20 cellular contexts compared by ENCODE assay signal in the genomic region with DNA sequence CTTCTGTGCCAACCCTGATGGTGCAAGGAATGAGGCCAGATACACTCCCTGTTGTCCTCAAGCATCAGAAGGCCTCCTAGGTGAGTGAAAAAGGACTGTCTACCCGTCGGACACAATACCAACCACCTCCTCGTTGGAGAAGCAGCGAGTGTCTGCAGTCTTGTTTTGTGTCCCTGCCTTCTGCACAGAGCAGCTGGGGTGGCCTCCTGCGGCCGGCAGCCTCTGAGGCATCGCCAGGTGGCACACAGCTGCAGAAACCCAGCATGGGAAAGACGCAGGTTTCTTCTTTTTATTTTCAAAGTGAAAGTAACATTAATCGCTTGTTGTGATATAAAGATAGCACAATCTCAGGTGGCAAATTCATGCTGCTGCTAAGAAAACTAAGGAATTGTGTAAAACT.
DNase-seq lines count a peak whose midpoint lies in the region; ATAC-seq and TF ChIP-seq lines count a peak whose summit lies in the region.
"Had no signal": no experiment of that assay in that cellular context is flagged by ENCODE, and none has a peak within 500 bp of the region (broad histone marks: within the 10 kb centered on the region; RNA-seq: fewer than 3 reads in every experiment).

No MANE protein-coding gene starts in this region.

- H3K4me3 ChIP-seq in esophagus muscularis mucosa: no peak overlapping the region
- H3K4me3 ChIP-seq: stomach had no signal

- ATAC-seq in GM21825 (IDR thresholded peaks at IDR 0.05; ENCODE audit: unreplicated experiment): no peak
- ATAC-seq: natural killer cell treated with Interleukin-12 subunit alpha and Interleukin-12 subunit beta and Interleukin-15 and Interleukin-18, amount 100 ng/mL, for 72 hours had no signal

- no peak overlapping the region for H3K27ac Mint-ChIP-seq in activated T-helper 1 cell treated with anti-CD3 and anti-CD28 coated beads, Interleukin-12 subunit alpha, Interleukin-12 subunit beta, Interleukin-2, Interleukin-4 antibody, amounts not matched to agents 30 ng/mL and 10 ng/mL and 1 ng/mL, durations not matched to agents 14 hours and 24 hours and 36 hours
- H3K27ac Mint-ChIP-seq: activated CD4-positive, alpha-beta memory T cell treated with anti-CD3 and anti-CD28 coated beads, Interleukin-2, amount 10 ng/mL, durations not matched to agents 7 days and 5 days; HFFc6; natural killer cell treated with Interleukin-12 subunit alpha and Interleukin-12 subunit beta and Interleukin-15 and Interleukin-18, amount 100 ng/mL, for 72 hours; type B pancreatic cell had no signal

- peaks cover 4% of the 10 kb centered on the region for H3K27me3 Mint-ChIP-seq in activated T-helper 1 cell treated with anti-CD3 and anti-CD28 coated beads, Interleukin-12 subunit alpha, Interleukin-12 subunit beta, Interleukin-2, Interleukin-4 antibody, amounts not matched to agents 30 ng/mL and 10 ng/mL and 1 ng/mL, durations not matched to agents 14 hours and 24 hours and 36 hours (ENCODE audit: insufficient read depth)
- H3K27me3 Mint-ChIP-seq: activated CD4-positive, alpha-beta memory T cell treated with anti-CD3 and anti-CD28 coated beads, Interleukin-2, amount 10 ng/mL, durations not matched to agents 7 days and 5 days; central memory CD8-positive, alpha-beta T cell had no signal

- H3K36me3 ChIP-seq in esophagus muscularis mucosa: no peaks in the 10 kb centered on the region
- H3K36me3 ChIP-seq: stomach, WERI-Rb-1 had no signal

- no peak for TF ChIP-seq POLR2A in esophagus muscularis mucosa (IDR thresholded peaks at IDR 0.05; ENCODE audit: low read depth)

- peak; percentile 35 for DNase-seq in DMS79 (lab: John Stamatoyannopoulos, UW)
- peak; percentile 41 for DNase-seq in NCI-H1092 treated with DMSO at 0.1 percent for 48 hours (lab: John Stamatoyannopoulos, UW)
- DNase-seq in NCI-H69 (lab: John Stamatoyannopoulos, UW): peak; percentile 83
- DNase-seq in esophagus muscularis mucosa (ENCODE audit: extremely low spot score): peak; percentile 77
- DNase-seq in activated T-helper 1 cell treated with anti-CD3 and anti-CD28 coated beads, Interleukin-12 subunit alpha, Interleukin-12 subunit beta, Interleukin-2, Interleukin-4 antibody, amounts not matched to agents 30 ng/mL and 10 ng/mL and 1 ng/mL, durations not matched to agents 14 hours and 24 hours and 36 hours (ENCODE audit: low spot score): no peak
- DNase-seq in stimulated activated CD4-positive, alpha-beta T cell treated with anti-CD3 and anti-CD28 coated beads, Interleukin-15, amount 100 ng/mL, for 24 hours: no peak
- DNase-seq: activated CD4-positive, alpha-beta memory T cell treated with anti-CD3 and anti-CD28 coated beads, Interleukin-2, amount 10 ng/mL, durations not matched to agents 7 days and 5 days; activated naive CD4-positive, alpha-beta T cell; erythroblast; HFFc6; MV-4-11; NCI-H526 treated with DMSO at 0.1 percent for 48 hours; stimulated activated CD4-positive, alpha-beta T cell treated with anti-CD3 and anti-CD28 coated beads, Interleukin-2, amount 100 ng/mL, for 48 hours; stomach; T-helper 2 cell; WERI-Rb-1 had no signal

- 79% methylated on average over 9 of the region's 9 CpGs for WGBS in esophagus muscularis mucosa

- H3K4me1 Mint-ChIP-seq in activated T-helper 1 cell treated with anti-CD3 and anti-CD28 coated beads, Interleukin-12 subunit alpha, Interleukin-12 subunit beta, Interleukin-2, Interleukin-4 antibody, amounts not matched to agents 30 ng/mL and 10 ng/mL and 1 ng/mL, durations not matched to agents 14 hours and 24 hours and 36 hours (ENCODE audit: low read depth): no peaks in the 10 kb centered on the region
- H3K4me1 Mint-ChIP-seq: activated CD4-positive, alpha-beta memory T cell treated with anti-CD3 and anti-CD28 coated beads, Interleukin-2, amount 10 ng/mL, durations not matched to agents 7 days and 5 days; central memory CD8-positive, alpha-beta T cell had no signal

- no peak overlapping the region for H3K27ac ChIP-seq in esophagus muscularis mucosa (replicated peaks in 1 of 4)
- H3K27ac ChIP-seq: stomach, WERI-Rb-1 had no signal

- H3K36me3 Mint-ChIP-seq in activated T-helper 1 cell treated with anti-CD3 and anti-CD28 coated beads, Interleukin-12 subunit alpha, Interleukin-12 subunit beta, Interleukin-2, Interleukin-4 antibody, amounts not matched to agents 30 ng/mL and 10 ng/mL and 1 ng/mL, durations not matched to agents 14 hours and 24 hours and 36 hours (ENCODE audit: low read depth): no peaks in the 10 kb centered on the region
- H3K36me3 Mint-ChIP-seq: type B pancreatic cell had no signal

- no peak overlapping the region for H3K4me3 Mint-ChIP-seq in activated T-helper 1 cell treated with anti-CD3 and anti-CD28 coated beads, Interleukin-12 subunit alpha, Interleukin-12 subunit beta, Interleukin-2, Interleukin-4 antibody, amounts not matched to agents 30 ng/mL and 10 ng/mL and 1 ng/mL, durations not matched to agents 14 hours and 24 hours and 36 hours
- H3K4me3 Mint-ChIP-seq: activated CD4-positive, alpha-beta memory T cell treated with anti-CD3 and anti-CD28 coated beads, Interleukin-2, amount 10 ng/mL, durations not matched to agents 7 days and 5 days; central memory CD8-positive, alpha-beta T cell; HFFc6; natural killer cell treated with Interleukin-12 subunit alpha and Interleukin-12 subunit beta and Interleukin-15 and Interleukin-18, amount 100 ng/mL, for 72 hours; type B pancreatic cell had no signal

- intact Hi-C loops in esophagus muscularis mucosa (cut with DNase I): no loop called here
- intact Hi-C loops in activated T-helper 1 cell treated with anti-CD3 and anti-CD28 coated beads, Interleukin-12 subunit alpha, Interleukin-12 subunit beta, Interleukin-2, Interleukin-4 antibody, amounts not matched to agents 30 ng/mL and 10 ng/mL and 1 ng/mL, durations not matched to agents 14 hours and 24 hours and 36 hours (cut with micrococcal nuclease): no loop called here

- H3K9me3 ChIP-seq in esophagus muscularis mucosa: no peaks in the 10 kb centered on the region

- peaks cover 0 to 6% (median 0%) of the 10 kb centered on the region in 4 donors for H3K27me3 ChIP-seq in esophagus muscularis mucosa

- peaks cover 30% of the 10 kb centered on the region for H3K9me3 Mint-ChIP-seq in activated T-helper 1 cell treated with anti-CD3 and anti-CD28 coated beads, Interleukin-12 subunit alpha, Interleukin-12 subunit beta, Interleukin-2, Interleukin-4 antibody, amounts not matched to agents 30 ng/mL and 10 ng/mL and 1 ng/mL, durations not matched to agents 14 hours and 24 hours and 36 hours
- H3K9me3 Mint-ChIP-seq: type B pancreatic cell had no signal

- TF ChIP-seq CTCF in esophagus muscularis mucosa (IDR thresholded peaks at IDR 0.05): no peak

- no peak for TF ChIP-seq EP300 in esophagus muscularis mucosa (IDR thresholded peaks at IDR 0.05)

- no peaks in the 10 kb centered on the region for H3K4me1 ChIP-seq in esophagus muscularis mucosa
- H3K4me1 ChIP-seq: stomach had no signal

Comparison
In these comparisons a context has a peak if more than half of its experiments do, and no peak if none do; other contexts are left out.
1. DNase-seq: peak in DMS79 (single experiment), NCI-H1092 treated with DMSO at 0.1 percent for 48 hours (single experiment), NCI-H69 (single experiment) and esophagus muscularis mucosa (single experiment); none in activated T-helper 1 cell treated with anti-CD3 and anti-CD28 coated beads, Interleukin-12 subunit alpha, Interleukin-12 subunit beta, Interleukin-2, Interleukin-4 antibody, amounts not matched to agents 30 ng/mL and 10 ng/mL and 1 ng/mL, durations not matched to agents 14 hours and 24 hours and 36 hours (single experiment) and stimulated activated CD4-positive, alpha-beta T cell treated with anti-CD3 and anti-CD28 coated beads, Interleukin-15, amount 100 ng/mL, for 24 hours (single experiment).